1 cellular context compared by ENCODE assay signal in the genomic region with DNA sequence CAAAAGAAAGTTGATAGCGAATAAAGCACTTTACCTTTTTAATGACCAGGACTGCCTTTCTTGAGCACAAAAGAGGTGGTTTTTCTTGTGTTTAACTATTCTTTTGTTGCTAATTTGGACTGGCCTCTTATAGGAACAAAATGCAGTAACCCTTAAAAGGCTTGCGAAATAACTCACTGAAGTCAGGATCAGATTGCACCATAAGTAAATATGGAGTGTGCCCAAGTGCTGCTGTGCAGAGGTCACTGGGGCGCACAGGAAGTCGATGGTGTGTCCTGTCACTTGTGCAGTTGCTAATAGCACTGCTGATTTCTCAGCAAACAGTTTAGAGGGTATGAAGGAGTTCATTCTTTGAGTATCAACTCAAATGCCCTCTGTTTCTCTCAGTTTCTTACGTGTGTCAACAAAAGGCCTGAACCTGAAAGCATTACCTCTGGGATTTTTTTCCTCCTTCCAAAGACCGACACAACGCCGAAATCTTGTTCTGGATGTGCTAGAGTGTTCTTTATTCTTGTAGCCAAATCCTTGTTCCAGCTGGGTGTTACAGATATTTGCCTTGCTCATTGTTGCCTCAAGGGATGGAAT.
A peak's percentile ranks its signal among the peaks of the same experiment; 100 is the strongest.
TF ChIP-seq lines count a peak whose summit lies in the region.

No MANE protein-coding gene starts in this region.

TF ChIP-seq in HepG2, 621 proteins besides CTCF, POLR2A, EP300 and RAD21 (continued from another document and continues in another):
- TF ChIP-seq, protein P1, sequence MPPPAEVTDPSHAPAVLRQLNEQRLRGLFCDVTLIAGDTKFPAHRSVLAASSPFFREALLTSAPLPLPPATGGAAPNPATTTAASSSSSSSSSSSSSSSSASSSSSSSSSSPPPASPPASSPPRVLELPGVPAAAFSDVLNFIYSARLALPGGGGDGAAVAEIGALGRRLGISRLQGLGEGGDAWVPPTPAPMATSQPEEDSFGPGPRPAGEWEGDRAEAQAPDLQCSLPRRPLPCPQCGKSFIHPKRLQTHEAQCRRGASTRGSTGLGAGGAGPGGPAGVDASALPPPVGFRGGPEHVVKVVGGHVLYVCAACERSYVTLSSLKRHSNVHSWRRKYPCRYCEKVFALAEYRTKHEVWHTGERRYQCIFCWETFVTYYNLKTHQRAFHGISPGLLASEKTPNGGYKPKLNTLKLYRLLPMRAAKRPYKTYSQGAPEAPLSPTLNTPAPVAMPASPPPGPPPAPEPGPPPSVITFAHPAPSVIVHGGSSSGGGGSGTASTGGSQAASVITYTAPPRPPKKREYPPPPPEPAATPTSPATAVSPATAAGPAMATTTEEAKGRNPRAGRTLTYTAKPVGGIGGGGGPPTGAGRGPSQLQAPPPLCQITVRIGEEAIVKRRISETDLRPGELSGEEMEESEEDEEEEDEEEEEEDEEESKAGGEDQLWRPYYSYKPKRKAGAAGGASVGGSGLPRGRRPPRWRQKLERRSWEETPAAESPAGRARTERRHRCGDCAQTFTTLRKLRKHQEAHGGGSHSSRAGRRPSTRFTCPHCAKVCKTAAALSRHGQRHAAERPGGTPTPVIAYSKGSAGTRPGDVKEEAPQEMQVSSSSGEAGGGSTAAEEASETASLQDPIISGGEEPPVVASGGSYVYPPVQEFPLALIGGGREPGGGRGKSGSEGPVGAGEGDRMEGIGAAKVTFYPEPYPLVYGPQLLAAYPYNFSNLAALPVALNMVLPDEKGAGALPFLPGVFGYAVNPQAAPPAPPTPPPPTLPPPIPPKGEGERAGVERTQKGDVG (CRISPR knock-in tag; IDR thresholded peaks at IDR 0.05; ENCODE audit: borderline replicate concordance) = 0 out of 2 replicates have a peak, but pooled peaks have one; percentile 65
- TF ChIP-seq KLF15 (CRISPR knock-in tag; IDR thresholded peaks at IDR 0.05; ENCODE audit: borderline replicate concordance) = no peak
- peak; percentile 98 for TF ChIP-seq TRIM24 (CRISPR knock-in tag; IDR thresholded peaks at IDR 0.05)
- TF ChIP-seq CENPT (CRISPR knock-in tag; IDR thresholded peaks at IDR 0.05; ENCODE audit: low read depth) = no peak
- TF ChIP-seq SPEN (CRISPR knock-in tag; IDR thresholded peaks at IDR 0.05; ENCODE audit: low read depth) = peak; percentile 37; the same call in 1 of the 2 replicates
- TF ChIP-seq U2AF2 (IDR thresholded peaks at IDR 0.05; ENCODE audit: low read depth, low read length) = no peak
- TF ChIP-seq BRCA1 (CRISPR knock-in tag; IDR thresholded peaks at IDR 0.05) = no peak
- peak; percentile 96 for TF ChIP-seq ZNF792 (CRISPR knock-in tag; IDR thresholded peaks at IDR 0.05)
- peak; percentile 99 for TF ChIP-seq NCOA2 (CRISPR knock-in tag; IDR thresholded peaks at IDR 0.05)
- TF ChIP-seq, protein P2, sequence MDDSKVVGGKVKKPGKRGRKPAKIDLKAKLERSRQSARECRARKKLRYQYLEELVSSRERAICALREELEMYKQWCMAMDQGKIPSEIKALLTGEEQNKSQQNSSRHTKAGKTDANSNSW (CRISPR knock-in tag; IDR thresholded peaks at IDR 0.05; ENCODE audit: borderline replicate concordance) = no peak
- peak; percentile 81 for TF ChIP-seq KMT2A (CRISPR knock-in tag; IDR thresholded peaks at IDR 0.05)
- TF ChIP-seq FOXA1 (IDR thresholded peaks at IDR 0.05) = peak; percentile 63; the same call in 1 of the 2 replicates
- peak; percentile 100 for TF ChIP-seq FOXA1 (CRISPR knock-in tag; IDR thresholded peaks at IDR 0.05)
- TF ChIP-seq, protein P3, sequence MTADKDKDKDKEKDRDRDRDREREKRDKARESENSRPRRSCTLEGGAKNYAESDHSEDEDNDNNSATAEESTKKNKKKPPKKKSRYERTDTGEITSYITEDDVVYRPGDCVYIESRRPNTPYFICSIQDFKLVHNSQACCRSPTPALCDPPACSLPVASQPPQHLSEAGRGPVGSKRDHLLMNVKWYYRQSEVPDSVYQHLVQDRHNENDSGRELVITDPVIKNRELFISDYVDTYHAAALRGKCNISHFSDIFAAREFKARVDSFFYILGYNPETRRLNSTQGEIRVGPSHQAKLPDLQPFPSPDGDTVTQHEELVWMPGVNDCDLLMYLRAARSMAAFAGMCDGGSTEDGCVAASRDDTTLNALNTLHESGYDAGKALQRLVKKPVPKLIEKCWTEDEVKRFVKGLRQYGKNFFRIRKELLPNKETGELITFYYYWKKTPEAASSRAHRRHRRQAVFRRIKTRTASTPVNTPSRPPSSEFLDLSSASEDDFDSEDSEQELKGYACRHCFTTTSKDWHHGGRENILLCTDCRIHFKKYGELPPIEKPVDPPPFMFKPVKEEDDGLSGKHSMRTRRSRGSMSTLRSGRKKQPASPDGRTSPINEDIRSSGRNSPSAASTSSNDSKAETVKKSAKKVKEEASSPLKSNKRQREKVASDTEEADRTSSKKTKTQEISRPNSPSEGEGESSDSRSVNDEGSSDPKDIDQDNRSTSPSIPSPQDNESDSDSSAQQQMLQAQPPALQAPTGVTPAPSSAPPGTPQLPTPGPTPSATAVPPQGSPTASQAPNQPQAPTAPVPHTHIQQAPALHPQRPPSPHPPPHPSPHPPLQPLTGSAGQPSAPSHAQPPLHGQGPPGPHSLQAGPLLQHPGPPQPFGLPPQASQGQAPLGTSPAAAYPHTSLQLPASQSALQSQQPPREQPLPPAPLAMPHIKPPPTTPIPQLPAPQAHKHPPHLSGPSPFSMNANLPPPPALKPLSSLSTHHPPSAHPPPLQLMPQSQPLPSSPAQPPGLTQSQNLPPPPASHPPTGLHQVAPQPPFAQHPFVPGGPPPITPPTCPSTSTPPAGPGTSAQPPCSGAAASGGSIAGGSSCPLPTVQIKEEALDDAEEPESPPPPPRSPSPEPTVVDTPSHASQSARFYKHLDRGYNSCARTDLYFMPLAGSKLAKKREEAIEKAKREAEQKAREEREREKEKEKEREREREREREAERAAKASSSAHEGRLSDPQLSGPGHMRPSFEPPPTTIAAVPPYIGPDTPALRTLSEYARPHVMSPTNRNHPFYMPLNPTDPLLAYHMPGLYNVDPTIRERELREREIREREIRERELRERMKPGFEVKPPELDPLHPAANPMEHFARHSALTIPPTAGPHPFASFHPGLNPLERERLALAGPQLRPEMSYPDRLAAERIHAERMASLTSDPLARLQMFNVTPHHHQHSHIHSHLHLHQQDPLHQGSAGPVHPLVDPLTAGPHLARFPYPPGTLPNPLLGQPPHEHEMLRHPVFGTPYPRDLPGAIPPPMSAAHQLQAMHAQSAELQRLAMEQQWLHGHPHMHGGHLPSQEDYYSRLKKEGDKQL (CRISPR knock-in tag; IDR thresholded peaks at IDR 0.05; ENCODE audit: low read depth) = peak; percentile 98
- no peak for TF ChIP-seq ZNF496 (CRISPR knock-in tag; IDR thresholded peaks at IDR 0.05; ENCODE audit: insufficient replicate concordance)
- peak; percentile 94 for TF ChIP-seq ZNF788 (CRISPR knock-in tag; IDR thresholded peaks at IDR 0.05; ENCODE audit: borderline replicate concordance)
- TF ChIP-seq, protein P4, sequence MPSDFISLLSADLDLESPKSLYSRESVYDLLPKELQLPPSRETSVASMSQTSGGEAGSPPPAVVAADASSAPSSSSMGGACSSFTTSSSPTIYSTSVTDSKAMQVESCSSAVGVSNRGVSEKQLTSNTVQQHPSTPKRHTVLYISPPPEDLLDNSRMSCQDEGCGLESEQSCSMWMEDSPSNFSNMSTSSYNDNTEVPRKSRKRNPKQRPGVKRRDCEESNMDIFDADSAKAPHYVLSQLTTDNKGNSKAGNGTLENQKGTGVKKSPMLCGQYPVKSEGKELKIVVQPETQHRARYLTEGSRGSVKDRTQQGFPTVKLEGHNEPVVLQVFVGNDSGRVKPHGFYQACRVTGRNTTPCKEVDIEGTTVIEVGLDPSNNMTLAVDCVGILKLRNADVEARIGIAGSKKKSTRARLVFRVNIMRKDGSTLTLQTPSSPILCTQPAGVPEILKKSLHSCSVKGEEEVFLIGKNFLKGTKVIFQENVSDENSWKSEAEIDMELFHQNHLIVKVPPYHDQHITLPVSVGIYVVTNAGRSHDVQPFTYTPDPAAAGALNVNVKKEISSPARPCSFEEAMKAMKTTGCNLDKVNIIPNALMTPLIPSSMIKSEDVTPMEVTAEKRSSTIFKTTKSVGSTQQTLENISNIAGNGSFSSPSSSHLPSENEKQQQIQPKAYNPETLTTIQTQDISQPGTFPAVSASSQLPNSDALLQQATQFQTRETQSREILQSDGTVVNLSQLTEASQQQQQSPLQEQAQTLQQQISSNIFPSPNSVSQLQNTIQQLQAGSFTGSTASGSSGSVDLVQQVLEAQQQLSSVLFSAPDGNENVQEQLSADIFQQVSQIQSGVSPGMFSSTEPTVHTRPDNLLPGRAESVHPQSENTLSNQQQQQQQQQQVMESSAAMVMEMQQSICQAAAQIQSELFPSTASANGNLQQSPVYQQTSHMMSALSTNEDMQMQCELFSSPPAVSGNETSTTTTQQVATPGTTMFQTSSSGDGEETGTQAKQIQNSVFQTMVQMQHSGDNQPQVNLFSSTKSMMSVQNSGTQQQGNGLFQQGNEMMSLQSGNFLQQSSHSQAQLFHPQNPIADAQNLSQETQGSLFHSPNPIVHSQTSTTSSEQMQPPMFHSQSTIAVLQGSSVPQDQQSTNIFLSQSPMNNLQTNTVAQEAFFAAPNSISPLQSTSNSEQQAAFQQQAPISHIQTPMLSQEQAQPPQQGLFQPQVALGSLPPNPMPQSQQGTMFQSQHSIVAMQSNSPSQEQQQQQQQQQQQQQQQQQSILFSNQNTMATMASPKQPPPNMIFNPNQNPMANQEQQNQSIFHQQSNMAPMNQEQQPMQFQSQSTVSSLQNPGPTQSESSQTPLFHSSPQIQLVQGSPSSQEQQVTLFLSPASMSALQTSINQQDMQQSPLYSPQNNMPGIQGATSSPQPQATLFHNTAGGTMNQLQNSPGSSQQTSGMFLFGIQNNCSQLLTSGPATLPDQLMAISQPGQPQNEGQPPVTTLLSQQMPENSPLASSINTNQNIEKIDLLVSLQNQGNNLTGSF (CRISPR knock-in tag; IDR thresholded peaks at IDR 0.05) = no peak
- TF ChIP-seq, protein P5, sequence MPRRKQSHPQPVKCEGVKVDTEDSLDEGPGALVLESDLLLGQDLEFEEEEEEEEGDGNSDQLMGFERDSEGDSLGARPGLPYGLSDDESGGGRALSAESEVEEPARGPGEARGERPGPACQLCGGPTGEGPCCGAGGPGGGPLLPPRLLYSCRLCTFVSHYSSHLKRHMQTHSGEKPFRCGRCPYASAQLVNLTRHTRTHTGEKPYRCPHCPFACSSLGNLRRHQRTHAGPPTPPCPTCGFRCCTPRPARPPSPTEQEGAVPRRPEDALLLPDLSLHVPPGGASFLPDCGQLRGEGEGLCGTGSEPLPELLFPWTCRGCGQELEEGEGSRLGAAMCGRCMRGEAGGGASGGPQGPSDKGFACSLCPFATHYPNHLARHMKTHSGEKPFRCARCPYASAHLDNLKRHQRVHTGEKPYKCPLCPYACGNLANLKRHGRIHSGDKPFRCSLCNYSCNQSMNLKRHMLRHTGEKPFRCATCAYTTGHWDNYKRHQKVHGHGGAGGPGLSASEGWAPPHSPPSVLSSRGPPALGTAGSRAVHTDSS (CRISPR knock-in tag; conservative IDR thresholded peaks at IDR 0.05) = no peak
- TF ChIP-seq SMARCC2 (IDR thresholded peaks at IDR 0.05) = peak; percentile 62; the same call in 1 of the 2 replicates
- TF ChIP-seq, protein P6, sequence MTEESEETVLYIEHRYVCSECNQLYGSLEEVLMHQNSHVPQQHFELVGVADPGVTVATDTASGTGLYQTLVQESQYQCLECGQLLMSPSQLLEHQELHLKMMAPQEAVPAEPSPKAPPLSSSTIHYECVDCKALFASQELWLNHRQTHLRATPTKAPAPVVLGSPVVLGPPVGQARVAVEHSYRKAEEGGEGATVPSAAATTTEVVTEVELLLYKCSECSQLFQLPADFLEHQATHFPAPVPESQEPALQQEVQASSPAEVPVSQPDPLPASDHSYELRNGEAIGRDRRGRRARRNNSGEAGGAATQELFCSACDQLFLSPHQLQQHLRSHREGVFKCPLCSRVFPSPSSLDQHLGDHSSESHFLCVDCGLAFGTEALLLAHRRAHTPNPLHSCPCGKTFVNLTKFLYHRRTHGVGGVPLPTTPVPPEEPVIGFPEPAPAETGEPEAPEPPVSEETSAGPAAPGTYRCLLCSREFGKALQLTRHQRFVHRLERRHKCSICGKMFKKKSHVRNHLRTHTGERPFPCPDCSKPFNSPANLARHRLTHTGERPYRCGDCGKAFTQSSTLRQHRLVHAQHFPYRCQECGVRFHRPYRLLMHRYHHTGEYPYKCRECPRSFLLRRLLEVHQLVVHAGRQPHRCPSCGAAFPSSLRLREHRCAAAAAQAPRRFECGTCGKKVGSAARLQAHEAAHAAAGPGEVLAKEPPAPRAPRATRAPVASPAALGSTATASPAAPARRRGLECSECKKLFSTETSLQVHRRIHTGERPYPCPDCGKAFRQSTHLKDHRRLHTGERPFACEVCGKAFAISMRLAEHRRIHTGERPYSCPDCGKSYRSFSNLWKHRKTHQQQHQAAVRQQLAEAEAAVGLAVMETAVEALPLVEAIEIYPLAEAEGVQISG (CRISPR knock-in tag; IDR thresholded peaks at IDR 0.05) = peak; percentile 88
- TF ChIP-seq CHD2 (IDR thresholded peaks at IDR 0.05; ENCODE audit: low read depth, low read length) = no peak
- peak; percentile 96 for TF ChIP-seq ZKSCAN8 (CRISPR knock-in tag; IDR thresholded peaks at IDR 0.05; ENCODE audit: borderline replicate concordance)
- TF ChIP-seq KDM3A (CRISPR knock-in tag; IDR thresholded peaks at IDR 0.05; ENCODE audit: low read depth) = peak; percentile 91; the same call in 1 of the 2 replicates
- TF ChIP-seq, protein P7, sequence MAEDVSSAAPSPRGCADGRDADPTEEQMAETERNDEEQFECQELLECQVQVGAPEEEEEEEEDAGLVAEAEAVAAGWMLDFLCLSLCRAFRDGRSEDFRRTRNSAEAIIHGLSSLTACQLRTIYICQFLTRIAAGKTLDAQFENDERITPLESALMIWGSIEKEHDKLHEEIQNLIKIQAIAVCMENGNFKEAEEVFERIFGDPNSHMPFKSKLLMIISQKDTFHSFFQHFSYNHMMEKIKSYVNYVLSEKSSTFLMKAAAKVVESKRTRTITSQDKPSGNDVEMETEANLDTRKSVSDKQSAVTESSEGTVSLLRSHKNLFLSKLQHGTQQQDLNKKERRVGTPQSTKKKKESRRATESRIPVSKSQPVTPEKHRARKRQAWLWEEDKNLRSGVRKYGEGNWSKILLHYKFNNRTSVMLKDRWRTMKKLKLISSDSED (CRISPR knock-in tag; IDR thresholded peaks at IDR 0.05) = no peak
- TF ChIP-seq, protein P8, sequence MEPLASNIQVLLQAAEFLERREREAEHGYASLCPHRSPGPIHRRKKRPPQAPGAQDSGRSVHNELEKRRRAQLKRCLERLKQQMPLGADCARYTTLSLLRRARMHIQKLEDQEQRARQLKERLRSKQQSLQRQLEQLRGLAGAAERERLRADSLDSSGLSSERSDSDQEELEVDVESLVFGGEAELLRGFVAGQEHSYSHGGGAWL (CRISPR knock-in tag; IDR thresholded peaks at IDR 0.05) = no peak
- no peak for TF ChIP-seq ZNF367 (CRISPR knock-in tag; IDR thresholded peaks at IDR 0.05; ENCODE audit: borderline replicate concordance)
- TF ChIP-seq NFYB (CRISPR knock-in tag; IDR thresholded peaks at IDR 0.05) = no peak
- TF ChIP-seq, protein P9, sequence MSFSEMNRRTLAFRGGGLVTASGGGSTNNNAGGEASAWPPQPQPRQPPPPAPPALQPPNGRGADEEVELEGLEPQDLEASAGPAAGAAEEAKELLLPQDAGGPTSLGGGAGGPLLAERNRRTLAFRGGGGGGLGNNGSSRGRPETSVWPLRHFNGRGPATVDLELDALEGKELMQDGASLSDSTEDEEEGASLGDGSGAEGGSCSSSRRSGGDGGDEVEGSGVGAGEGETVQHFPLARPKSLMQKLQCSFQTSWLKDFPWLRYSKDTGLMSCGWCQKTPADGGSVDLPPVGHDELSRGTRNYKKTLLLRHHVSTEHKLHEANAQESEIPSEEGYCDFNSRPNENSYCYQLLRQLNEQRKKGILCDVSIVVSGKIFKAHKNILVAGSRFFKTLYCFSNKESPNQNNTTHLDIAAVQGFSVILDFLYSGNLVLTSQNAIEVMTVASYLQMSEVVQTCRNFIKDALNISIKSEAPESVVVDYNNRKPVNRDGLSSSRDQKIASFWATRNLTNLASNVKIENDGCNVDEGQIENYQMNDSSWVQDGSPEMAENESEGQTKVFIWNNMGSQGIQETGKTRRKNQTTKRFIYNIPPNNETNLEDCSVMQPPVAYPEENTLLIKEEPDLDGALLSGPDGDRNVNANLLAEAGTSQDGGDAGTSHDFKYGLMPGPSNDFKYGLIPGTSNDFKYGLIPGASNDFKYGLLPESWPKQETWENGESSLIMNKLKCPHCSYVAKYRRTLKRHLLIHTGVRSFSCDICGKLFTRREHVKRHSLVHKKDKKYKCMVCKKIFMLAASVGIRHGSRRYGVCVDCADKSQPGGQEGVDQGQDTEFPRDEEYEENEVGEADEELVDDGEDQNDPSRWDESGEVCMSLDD (CRISPR knock-in tag; IDR thresholded peaks at IDR 0.05; ENCODE audit: borderline replicate concordance) = no peak; the same call in 1 of the 2 replicates
